Comparison of ENCODE assay signal across 1 cellular context in the genomic region with DNA sequence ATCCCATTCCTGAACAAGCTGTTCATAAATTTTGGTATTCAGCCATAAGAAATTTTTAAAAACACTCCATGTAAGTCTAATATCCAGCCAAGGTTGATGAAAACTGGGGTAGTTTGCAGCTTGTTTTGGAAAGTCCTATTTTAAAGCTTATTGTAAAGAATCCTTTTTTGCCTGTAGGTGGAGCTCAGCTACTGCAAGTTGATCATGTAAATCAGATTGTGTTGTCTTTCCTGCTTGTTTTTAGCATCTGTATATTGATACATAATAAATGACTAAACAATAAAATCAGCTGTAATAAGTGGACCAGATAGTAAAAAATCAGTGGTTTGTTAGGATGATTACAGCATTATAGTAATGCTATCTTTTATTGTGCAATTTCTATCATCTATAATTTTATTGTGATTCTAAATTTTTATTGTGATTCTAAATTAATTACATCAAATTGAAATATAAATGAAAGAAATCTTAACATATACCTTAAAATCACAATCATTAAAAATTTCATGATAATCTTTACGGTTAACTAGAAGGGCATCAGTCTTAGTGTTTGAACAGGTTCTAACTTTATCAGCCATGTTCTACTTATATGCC.
TF ChIP-seq lines count a peak whose summit lies in the region.

No MANE protein-coding gene starts in this region.

TF ChIP-seq in H1, 55 proteins besides CTCF, POLR2A, EP300 and RAD21:
- no peak for TF ChIP-seq CEBPB (IDR thresholded peaks at IDR 0.05; ENCODE audit: low read depth, low read length)
